ENCODE assay signal across 2 cellular contexts in the genomic region with DNA sequence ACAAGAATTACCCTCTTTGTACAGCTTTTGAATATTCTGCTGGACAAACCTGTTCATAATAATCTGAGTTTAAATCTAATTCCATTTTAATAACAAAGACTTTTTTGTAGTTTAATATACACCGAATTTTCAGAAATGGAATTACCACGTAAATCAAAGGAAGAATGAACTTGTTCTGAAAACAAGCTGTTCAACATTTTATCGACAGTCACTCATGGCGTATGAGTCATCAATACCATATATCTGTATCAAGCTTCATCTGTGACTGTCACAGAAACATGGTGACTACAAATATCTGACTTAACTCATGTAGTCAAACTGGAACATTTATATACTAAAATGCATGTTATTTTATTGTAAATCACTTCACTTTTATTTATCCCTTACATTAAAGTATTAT.
TF ChIP-seq lines count a peak whose summit lies in the region.

No MANE protein-coding gene starts in this region.

TF ChIP-seq in A549, 52 proteins besides CTCF, POLR2A, EP300 and RAD21:
- TF ChIP-seq FOSL2 (IDR thresholded peaks at IDR 0.05) (no peak), FOSL2 (CRISPR knock-in tag; IDR thresholded peaks at IDR 0.05) (peak; percentile 83), EHF (CRISPR knock-in tag; IDR thresholded peaks at IDR 0.05) (no peak)

TF ChIP-seq in IMR-90, 13 proteins besides CTCF, POLR2A, EP300 and RAD21:
- 0 out of 2 replicates have a peak, but pooled peaks have one; percentile 32 for TF ChIP-seq FOS (IDR thresholded peaks at IDR 0.05; ENCODE audit: low read depth, low read length)
- TF ChIP-seq, protein P1, sequence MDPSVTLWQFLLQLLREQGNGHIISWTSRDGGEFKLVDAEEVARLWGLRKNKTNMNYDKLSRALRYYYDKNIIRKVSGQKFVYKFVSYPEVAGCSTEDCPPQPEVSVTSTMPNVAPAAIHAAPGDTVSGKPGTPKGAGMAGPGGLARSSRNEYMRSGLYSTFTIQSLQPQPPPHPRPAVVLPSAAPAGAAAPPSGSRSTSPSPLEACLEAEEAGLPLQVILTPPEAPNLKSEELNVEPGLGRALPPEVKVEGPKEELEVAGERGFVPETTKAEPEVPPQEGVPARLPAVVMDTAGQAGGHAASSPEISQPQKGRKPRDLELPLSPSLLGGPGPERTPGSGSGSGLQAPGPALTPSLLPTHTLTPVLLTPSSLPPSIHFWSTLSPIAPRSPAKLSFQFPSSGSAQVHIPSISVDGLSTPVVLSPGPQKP (IDR thresholded peaks at IDR 0.05; ENCODE audit: borderline replicate concordance, low read depth, low read length), result no peak
- no peak for TF ChIP-seq RFX5 (IDR thresholded peaks at IDR 0.05; ENCODE audit: low read depth, low read length)
- TF ChIP-seq MAZ (IDR thresholded peaks at IDR 0.05; ENCODE audit: borderline replicate concordance, low read depth, low read length), result no peak
- TF ChIP-seq BHLHE40 (IDR thresholded peaks at IDR 0.05; ENCODE audit: low read depth, low read length), result no peak
- no peak for TF ChIP-seq SMC3 (IDR thresholded peaks at IDR 0.05; ENCODE audit: low read depth, low read length)
